In genomic region chr4:48651869-48652447, GRCh38 we compare ENCODE assay signal across 14 cellular contexts.
DNase-seq lines count a peak whose midpoint lies in the region; ATAC-seq and TF ChIP-seq lines count a peak whose summit lies in the region.
"Had no signal": no experiment of that assay in that cellular context is flagged by ENCODE, and none has a peak within 500 bp of the region (broad histone marks: within the 10 kb centered on the region; RNA-seq: fewer than 3 reads in every experiment).

No MANE protein-coding gene starts in this region.

- H3K27me3 Mint-ChIP-seq in mesothelial cell of epicardium (ENCODE audit: low read depth), result no peaks in the 10 kb centered on the region

- no peaks in the 10 kb centered on the region for H3K9me3 Mint-ChIP-seq in mesothelial cell of epicardium
- H3K9me3 Mint-ChIP-seq: GM23338 had no signal

- POLR2A ChIA-PET in BJ (lab: Charles Lee), result interaction anchor here (1.1 kb wide), 1 partner anchor 50 kb away, joined by 3 read pairs; no protein-coding TSS in a partner anchor

- H3K9me3 ChIP-seq in gastrocnemius medialis, result no peaks in the 10 kb centered on the region
- H3K9me3 ChIP-seq: psoas muscle had no signal

- ATAC-seq in gastrocnemius medialis (no peak), HG03175 (IDR thresholded peaks at IDR 0.05; ENCODE audit: unreplicated experiment) (no peak), GM19395 (IDR thresholded peaks at IDR 0.05; ENCODE audit: unreplicated experiment) (no peak)
- ATAC-seq: GM23338, psoas muscle had no signal

- H3K36me3 ChIP-seq in BJ (ENCODE audit: control insufficient read depth, insufficient read depth, low read length) (no peaks in the 10 kb centered on the region), gastrocnemius medialis (no peaks in the 10 kb centered on the region)

- CTCF ChIA-PET in BJ (lab: Yijun Ruan, JAX), result no interaction called here

- H3K4me3 Mint-ChIP-seq in mesothelial cell of epicardium, result no peak overlapping the region
- H3K4me3 Mint-ChIP-seq: GM23338 had no signal

- H3K4me3 ChIP-seq in BJ (ENCODE audit: low read depth, low read length) (no peak overlapping the region), HFF-Myc (replicated peaks; ENCODE audit: low read depth, low read length) (no peak overlapping the region), astrocyte of the spinal cord (ENCODE audit: low read depth, low read length) (no peak overlapping the region), gastrocnemius medialis (no peak overlapping the region)
- H3K4me3 ChIP-seq: GM23338, psoas muscle had no signal

- intact Hi-C loops in gastrocnemius medialis (cut with DNase I; ENCODE audit: low total_unique reads) (no loop called here), head of caudate nucleus (cut with DNase I) (loop anchor here (10.0 kb wide), 1 partner anchor 133 kb away; the partner anchor contains the start of gene FRYL)

- no peaks in the 10 kb centered on the region for H3K27me3 ChIP-seq in BJ (ENCODE audit: control insufficient read depth, insufficient read depth, low read length)
- no peaks in the 10 kb centered on the region for H3K27me3 ChIP-seq in gastrocnemius medialis

- H3K36me3 Mint-ChIP-seq in mesothelial cell of epicardium, result no peaks in the 10 kb centered on the region

- peak overlapping the region; percentile 11 for H3K27ac Mint-ChIP-seq in mesothelial cell of epicardium
- H3K27ac Mint-ChIP-seq: GM23338 had no signal

- in situ Hi-C loops in astrocyte of the spinal cord (cut with HindIII; ENCODE audit: low sequenced_read_pairs), result no loop called here
- in situ Hi-C loops in gastrocnemius medialis (cut with MboI; ENCODE audit: low sequenced_read_pairs in 4 of 4), result no loop called here

- DNase-seq in BJ (ENCODE audit: low read depth), result peak; percentile 54
- DNase-seq in HFF-Myc (ENCODE audit: extremely low read depth, low read depth), result peak; percentile 66
- DNase-seq in astrocyte of the spinal cord (ENCODE audit: low read depth, low spot score), result peak; percentile 45
- DNase-seq in mesothelial cell of epicardium (ENCODE audit: low spot score in 2 of 2, unreplicated experiment in 2 of 2), result no peak
- no peak for DNase-seq in gastrocnemius medialis
- no peak for DNase-seq in head of caudate nucleus
- DNase-seq: aorta; psoas muscle; stimulated activated CD4-positive, alpha-beta T cell treated with anti-CD3 and anti-CD28 coated beads, Interleukin-2, amount 100 ng/mL, for 24 hours had no signal

- peaks cover 18% of the 10 kb centered on the region for H3K4me1 Mint-ChIP-seq in mesothelial cell of epicardium

- peak overlapping the region in 1 of 4 donors; percentile 18 for H3K27ac ChIP-seq in gastrocnemius medialis
- H3K27ac ChIP-seq: C4-2B, psoas muscle, VCaP had no signal

- peaks cover 38 to 40% of the 10 kb centered on the region in 2 donors for H3K4me1 ChIP-seq in gastrocnemius medialis

- no peak for TF ChIP-seq CTCF in BJ (IDR thresholded peaks at IDR 0.05; ENCODE audit: insufficient read depth, low read depth, low read length)
- TF ChIP-seq CTCF in HFF-Myc (IDR thresholded peaks at IDR 0.05; ENCODE audit: low read depth, low read length, missing control alignments), result no peak
- TF ChIP-seq CTCF in astrocyte of the spinal cord (IDR thresholded peaks at IDR 0.05; ENCODE audit: low read depth, low read length), result no peak
- TF ChIP-seq CTCF in mesothelial cell of epicardium (IDR thresholded peaks at IDR 0.05; ENCODE audit: unreplicated experiment), result no peak
- TF ChIP-seq CTCF in gastrocnemius medialis (IDR thresholded peaks at IDR 0.05 in 4 of 5, conservative IDR thresholded peaks at IDR 0.05 in 1 of 5), result no peak

- TF ChIP-seq POLR2A in gastrocnemius medialis (IDR thresholded peaks at IDR 0.05), result no peak

Comparison
In these comparisons a context has a peak if more than half of its experiments do, and no peak if none do; other contexts are left out.
1. DNase-seq: peak in BJ (single experiment), HFF-Myc (single experiment) and astrocyte of the spinal cord (single experiment); none in mesothelial cell of epicardium (0 of 2), gastrocnemius medialis (0 of 2) and head of caudate nucleus (0 of 42).